In genomic region chr7:100200693-100201092, GRCh38 we compare ENCODE assay signal across 15 cellular contexts. TPM values are rescaled to one million over a fixed set of nuclear protein-coding genes. Genes with fewer than 3 reads are reported as not detected.
DNase-seq lines count a peak whose midpoint lies in the region; ATAC-seq and TF ChIP-seq lines count a peak whose summit lies in the region.
"Had no signal": no experiment of that assay in that cellular context is flagged by ENCODE, and none has a peak within 500 bp of the region (broad histone marks: within the 10 kb centered on the region; RNA-seq: fewer than 3 reads in every experiment).

No MANE protein-coding gene starts in this region.

- WGBS in transverse colon (ENCODE audit: low coverage in 1 of 2), 2 donors, result 59 to 67% methylated on average over 3 to 11 of the region's 11 CpGs

- H3K9me3 Mint-ChIP-seq in memory B cell (no peaks in the 10 kb centered on the region), HFFc6 (no peaks in the 10 kb centered on the region)

- no peak for TF ChIP-seq CTCF in colonic mucosa (IDR thresholded peaks at IDR 0.05)
- TF ChIP-seq CTCF in transverse colon (IDR thresholded peaks at IDR 0.05), result no peak
- TF ChIP-seq CTCF in HFFc6 (IDR thresholded peaks at IDR 0.05), result no peak

- no peaks in the 10 kb centered on the region for H3K9me3 ChIP-seq in colonic mucosa
- no peaks in the 10 kb centered on the region for H3K9me3 ChIP-seq in transverse colon
- H3K9me3 ChIP-seq: BE2C, SK-N-SH had no signal

- H3K27ac Mint-ChIP-seq in memory B cell, result peak overlapping the region; percentile 12
- no peak overlapping the region for H3K27ac Mint-ChIP-seq in HFFc6

- no peak for TF ChIP-seq POLR2A in transverse colon (IDR thresholded peaks at IDR 0.05)

- intact Hi-C loops in colonic mucosa (cut with DNase I) (no loop called here), transverse colon (cut with DNase I; ENCODE audit: low total_unique reads) (no loop called here)

- no peak overlapping the region for H3K27ac ChIP-seq in colonic mucosa
- no peak overlapping the region for H3K27ac ChIP-seq in transverse colon

- DNase-seq in HT-29 (ENCODE audit: low spot score) (peak; percentile 28), colonic mucosa (peak; percentile 60), memory B cell (ENCODE audit: low spot score in 2 of 2) (no peak), transverse colon (peak; percentile 58), RPMI8226 (no peak), HFFc6 (no peak)
- DNase-seq in activated CD4-positive, alpha-beta T cell treated with anti-CD3 and anti-CD28 coated beads for 48 hours, result no peak
- DNase-seq: ACHN, BE2C, KG1, NCI-H1092, NCI-H1694, Right ventricle myocardium superior, SK-N-SH had no signal

- TF ChIP-seq EP300 in transverse colon (IDR thresholded peaks at IDR 0.05; ENCODE audit: low read depth), result no peak

- H3K27me3 ChIP-seq in colonic mucosa, result no peaks in the 10 kb centered on the region
- H3K27me3 ChIP-seq in transverse colon, result no peaks in the 10 kb centered on the region

- H3K4me1 Mint-ChIP-seq in memory B cell (peaks cover 41% of the 10 kb centered on the region), HFFc6 (ENCODE audit: low read depth) (no peaks in the 10 kb centered on the region)

- peak overlapping the region; percentile 54 for H3K4me3 Mint-ChIP-seq in memory B cell
- no peak overlapping the region for H3K4me3 Mint-ChIP-seq in HFFc6

- H3K27me3 Mint-ChIP-seq in memory B cell (no peaks in the 10 kb centered on the region), HFFc6 (ENCODE audit: insufficient read depth) (peaks cover 44% of the 10 kb centered on the region)

- H3K36me3 ChIP-seq in colonic mucosa (no peaks in the 10 kb centered on the region), transverse colon (no peaks in the 10 kb centered on the region)
- H3K36me3 ChIP-seq: BE2C had no signal

- H3K4me1 ChIP-seq in colonic mucosa, result no peaks in the 10 kb centered on the region
- H3K4me1 ChIP-seq in transverse colon, result peaks cover 0 to 16% (median 4%) of the 10 kb centered on the region in 4 donors
- H3K4me1 ChIP-seq: BE2C had no signal

- H3K36me3 Mint-ChIP-seq in memory B cell (peaks cover 2% of the 10 kb centered on the region), HFFc6 (ENCODE audit: low read depth) (no peaks in the 10 kb centered on the region)

- H3K4me3 ChIP-seq in colonic mucosa (no peak overlapping the region), transverse colon (no peak overlapping the region)

- in situ Hi-C loops in transverse colon (cut with MboI; ENCODE audit: low pct_ligation_motif_present in 1 of 4, low pct_unique_long_range_greater_than_20kb in 1 of 4, low sequenced_read_pairs in 3 of 4), result no loop called here

- no peak for ATAC-seq in memory B cell (ENCODE audit: low read depth)

- H3K9ac ChIP-seq in colonic mucosa (ENCODE audit: low read depth in 2 of 2, low read length in 2 of 2), result peak overlapping the region in 1 of 2 donors; percentile 46
- H3K9ac ChIP-seq: SK-N-SH had no signal

RNA-seq across cellular contexts. Expression of gene PVRIG, which starts 19.1 kb away (rescaled TPM):
- total RNA-seq in HT-29 (2014; rRNA removed; shearing (Covaris generic)), result not detected in 2 replicates
- total RNA-seq in colonic mucosa, result 1 to 10 TPM in 1 of 2 donors, under 1 TPM in 1; 0.53 to 1.4 TPM
- total RNA-seq in transverse colon, result 1 to 10 TPM in 2 of 4 donors, not detected in 2; 2.2 to 4.3 TPM
- total RNA-seq in HFFc6 (2021; fragmentation: NEBNext Ultra II Directional; extraction: Animal tissue kit (Norgen Biotek cat#: 25700)), result under 1 TPM in 4 of 6 experiments, not detected in 2; 0.51 to 0.87 (median 0.61) TPM
- total RNA-seq: MCF 10A, Right ventricle myocardium superior had no signal

RNA-seq across cellular contexts. Expression of gene STAG3, which starts 23.0 kb away (rescaled TPM):
- 0.05 and 0.08 TPM in 2 replicates for total RNA-seq in HT-29 (2014; rRNA removed; shearing (Covaris generic))
- total RNA-seq in colonic mucosa, result 1 to 10 TPM; 1.4 to 3.8 TPM
- total RNA-seq in transverse colon, result 1 to 10 TPM in 2 of 4 donors, under 1 TPM in 1, not detected in 1; 0.96 to 9.4 (median 2.2) TPM
- under 1 TPM; 0.24 to 0.91 (median 0.43) TPM for total RNA-seq in HFFc6 (2021; fragmentation: NEBNext Ultra II Directional; extraction: Animal tissue kit (Norgen Biotek cat#: 25700))

RNA-seq across cellular contexts. Expression of gene GPC2, which starts 23.5 kb away (rescaled TPM):
- 1.7 and 4.2 TPM in 2 replicates for total RNA-seq in HT-29 (2014; rRNA removed; shearing (Covaris generic))
- total RNA-seq in colonic mucosa, result 1 to 10 TPM; 4.0 to 7.6 TPM
- 10 to 100 TPM in 2 of 4 donors, 1 to 10 TPM in 1, not detected in 1; 3.5 to 17.2 (median 12.5) TPM for total RNA-seq in transverse colon
- 1 to 10 TPM in 3 of 6 experiments, under 1 TPM in 3; 0.57 to 1.4 (median 0.86) TPM for total RNA-seq in HFFc6 (2021; fragmentation: NEBNext Ultra II Directional; extraction: Animal tissue kit (Norgen Biotek cat#: 25700))

RNA-seq across cellular contexts. Expression of gene GAL3ST4, which starts 32.3 kb away (rescaled TPM):
- total RNA-seq in HT-29 (2014; rRNA removed; shearing (Covaris generic)), result not detected in 2 replicates
- total RNA-seq in colonic mucosa, result 10 to 100 TPM in 1 of 2 donors, 1 to 10 TPM in 1; 5.2 to 11.6 TPM
- total RNA-seq in transverse colon, result 1 to 10 TPM in 3 of 4 donors, not detected in 1; 2.0 to 5.1 (median 3.8) TPM
- 1 to 10 TPM; 5.1 to 8.6 (median 7.1) TPM for total RNA-seq in HFFc6 (2021; fragmentation: NEBNext Ultra II Directional; extraction: Animal tissue kit (Norgen Biotek cat#: 25700))

RNA-seq across cellular contexts. Expression of gene TRAPPC14, which starts 42.2 kb away (rescaled TPM):
- 22.5 and 27.8 TPM in 2 replicates for total RNA-seq in HT-29 (2014; rRNA removed; shearing (Covaris generic))
- 10 to 100 TPM; 40.3 to 69.5 TPM for total RNA-seq in colonic mucosa
- 100 to 1,000 TPM in 1 of 4 donors, 10 to 100 TPM in 3; 43.5 to 111 (median 51.2) TPM for total RNA-seq in transverse colon
- 10 to 100 TPM; 19.1 to 23.4 (median 21.7) TPM for total RNA-seq in HFFc6 (2021; fragmentation: NEBNext Ultra II Directional; extraction: Animal tissue kit (Norgen Biotek cat#: 25700))

Comparison
In these comparisons a context has a peak if more than half of its experiments do, and no peak if none do; other contexts are left out.
1. DNase-seq: peak in HT-29 (single experiment), colonic mucosa (single experiment) and transverse colon (single experiment); none in memory B cell (0 of 2), RPMI8226 (single experiment), HFFc6 (single experiment) and activated CD4-positive, alpha-beta T cell treated with anti-CD3 and anti-CD28 coated beads for 48 hours (single experiment).